In the genomic region with DNA sequence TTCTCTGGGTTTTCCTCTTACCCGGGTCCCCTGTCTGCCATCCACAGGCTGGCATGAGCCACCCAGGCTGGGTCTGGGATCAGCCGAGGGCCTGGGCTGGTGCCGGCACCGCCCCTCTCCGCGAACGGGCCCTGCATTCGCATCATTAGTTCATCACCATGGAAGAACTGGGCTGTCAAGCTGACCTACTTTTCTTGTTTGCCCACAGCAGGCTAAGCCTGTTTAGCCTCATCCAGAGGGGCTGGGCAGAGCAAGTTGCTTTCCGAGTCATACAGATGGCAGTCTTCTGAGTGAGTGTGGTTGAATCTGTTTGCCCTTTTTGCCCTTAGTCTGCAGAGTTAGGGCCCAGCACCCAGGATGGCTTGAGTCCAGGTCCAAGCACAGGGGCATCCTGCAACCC, we compare ENCODE assay signal across 14 cellular contexts.
DNase-seq lines count a peak whose midpoint lies in the region; ATAC-seq and TF ChIP-seq lines count a peak whose summit lies in the region.
"Had no signal": no experiment of that assay in that cellular context is flagged by ENCODE, and none has a peak within 500 bp of the region (broad histone marks: within the 10 kb centered on the region; RNA-seq: fewer than 3 reads in every experiment).

No MANE protein-coding gene starts in this region.

- H3K36me3 ChIP-seq in GM23338 (ENCODE audit: insufficient read depth), result no peaks in the 10 kb centered on the region

- H3K27ac ChIP-seq in GM23338 (ENCODE audit: low read depth), result no peak overlapping the region
- peak overlapping the region; percentile 47 for H3K27ac ChIP-seq in VCaP
- peak overlapping the region in 13 of 21 experiments; percentile 1 to 74 (median 37) for H3K27ac ChIP-seq in skin epidermis
- H3K27ac ChIP-seq: testis had no signal

- no peaks in the 10 kb centered on the region for H3K79me2 ChIP-seq in GM23338 (replicated peaks; ENCODE audit: insufficient read depth)

- peaks cover 17% of the 10 kb centered on the region for H3K27me3 Mint-ChIP-seq in GM23338 (ENCODE audit: insufficient read depth, low read depth, poor library complexity)

- TF ChIP-seq CTCF in GM23338 (conservative IDR thresholded peaks at IDR 0.05; ENCODE audit: low read depth in 2 of 2), result no peak
- no peak for TF ChIP-seq CTCF in VCaP (conservative IDR thresholded peaks at IDR 0.05)
- TF ChIP-seq CTCF in foreskin fibroblast (IDR thresholded peaks at IDR 0.05; ENCODE audit: low read depth, low read length), result no peak

- no peaks in the 10 kb centered on the region for H3K36me3 Mint-ChIP-seq in GM23338 (ENCODE audit: low read depth)

- H3K4me2 ChIP-seq in GM23338, result no peak overlapping the region

- DNase-seq in GM23338 (ENCODE audit: low spot score) (no peak), foreskin fibroblast (peak; percentile 29 to 59), mesenteric fat pad (ENCODE audit: low spot score) (no peak), HEK293T (ENCODE audit: extremely low spot score) (no peak), NCI-H2029 (lab: John Stamatoyannopoulos, UW) (no peak), NCI-H2196 treated with DMSO at 0.1 percent for 48 hours (lab: John Stamatoyannopoulos, UW; ENCODE audit: unreplicated experiment) (no peak)
- DNase-seq: dermis blood vessel endothelial cell, NCI-H2081, NCI-H82, testis had no signal

- no peaks in the 10 kb centered on the region for H4K20me1 ChIP-seq in GM23338 (replicated peaks; ENCODE audit: insufficient read depth)

- no peaks in the 10 kb centered on the region for H3F3A ChIP-seq in GM23338 (replicated peaks; ENCODE audit: low read depth)

- H2AFZ ChIP-seq in GM23338, result no peak overlapping the region

- POLR2A ChIA-PET in HEK293T (lab: Yijun Ruan, JAX), result interaction anchor here (1.2 kb wide), 1 partner anchor 114 kb away, joined by 3 read pairs; no protein-coding TSS in a partner anchor

- no peak overlapping the region for H3K27ac Mint-ChIP-seq in GM23338
- H3K27ac Mint-ChIP-seq: T-helper 2 cell treated with Interferon-gamma antibody and Interleukin-4, amounts not matched to agents 5 μg/mL and 100 μg/mL, for 36 hours had no signal

- peaks cover 48% of the 10 kb centered on the region for H3K4me1 Mint-ChIP-seq in GM23338

- 0 out of 2 replicates have a peak, but pooled peaks cover 11% of the 10 kb centered on the region for H3K9me2 ChIP-seq in GM23338 (ENCODE audit: insufficient read depth)

- H3K4me3 Mint-ChIP-seq in GM23338, result no peak overlapping the region
- H3K4me3 Mint-ChIP-seq: T-helper 2 cell treated with Interferon-gamma antibody and Interleukin-4, amounts not matched to agents 5 μg/mL and 100 μg/mL, for 36 hours had no signal

- peak; percentile 19; the same call in 2 of the 3 replicates for ATAC-seq in GM23338

- no peaks in the 10 kb centered on the region for H3K9me3 Mint-ChIP-seq in GM23338
- H3K9me3 Mint-ChIP-seq: T-helper 2 cell treated with Interferon-gamma antibody and Interleukin-4, amounts not matched to agents 5 μg/mL and 100 μg/mL, for 36 hours had no signal

- H3K27me3 ChIP-seq in GM23338 (ENCODE audit: insufficient read depth), result 0 out of 2 replicates have a peak, but pooled peaks cover 4% of the 10 kb centered on the region
- H3K27me3 ChIP-seq: testis had no signal

- H3K4me3 ChIP-seq in GM23338 (no peak overlapping the region), foreskin fibroblast (ENCODE audit: low read depth in 1 of 2, low read length in 2 of 2) (no peak overlapping the region), skin epidermis (no peak overlapping the region)
- H3K4me3 ChIP-seq: lung, testis had no signal

- CTCF ChIA-PET in HEK293T (lab: Yijun Ruan, JAX), result no interaction called here

- peaks cover 32% of the 10 kb centered on the region for H3K4me1 ChIP-seq in GM23338 (ENCODE audit: insufficient read depth)

TF ChIP-seq in GM23338, 12 proteins besides CTCF, POLR2A, EP300 and RAD21 (continues in another document):
- TF ChIP-seq EZH2 (IDR thresholded peaks at IDR 0.05; ENCODE audit: low read depth, unreplicated experiment), result no peak
- TF ChIP-seq STAT1 (IDR thresholded peaks at IDR 0.05; ENCODE audit: unreplicated experiment), result no peak
- TF ChIP-seq, protein P1, sequence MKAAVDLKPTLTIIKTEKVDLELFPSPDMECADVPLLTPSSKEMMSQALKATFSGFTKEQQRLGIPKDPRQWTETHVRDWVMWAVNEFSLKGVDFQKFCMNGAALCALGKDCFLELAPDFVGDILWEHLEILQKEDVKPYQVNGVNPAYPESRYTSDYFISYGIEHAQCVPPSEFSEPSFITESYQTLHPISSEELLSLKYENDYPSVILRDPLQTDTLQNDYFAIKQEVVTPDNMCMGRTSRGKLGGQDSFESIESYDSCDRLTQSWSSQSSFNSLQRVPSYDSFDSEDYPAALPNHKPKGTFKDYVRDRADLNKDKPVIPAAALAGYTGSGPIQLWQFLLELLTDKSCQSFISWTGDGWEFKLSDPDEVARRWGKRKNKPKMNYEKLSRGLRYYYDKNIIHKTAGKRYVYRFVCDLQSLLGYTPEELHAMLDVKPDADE (IDR thresholded peaks at IDR 0.05), result no peak
- TF ChIP-seq ZNF331 (CRISPR knock-in tag; IDR thresholded peaks at IDR 0.05; ENCODE audit: low read depth), result no peak
- no peak for TF ChIP-seq ZNF114 (CRISPR knock-in tag; IDR thresholded peaks at IDR 0.05)
- no peak for TF ChIP-seq JUNB (IDR thresholded peaks at IDR 0.05; ENCODE audit: unreplicated experiment)
- no peak for TF ChIP-seq EZH2phosphoT487 (IDR thresholded peaks at IDR 0.05; ENCODE audit: unreplicated experiment)
- TF ChIP-seq CREB1 (CRISPR knock-in tag; IDR thresholded peaks at IDR 0.05; ENCODE audit: low read depth), result no peak
- TF ChIP-seq POLR2AphosphoS5 (IDR thresholded peaks at IDR 0.05; ENCODE audit: low read depth), result no peak

TF ChIP-seq in HEK293T, 16 proteins besides CTCF, POLR2A, EP300 and RAD21:
- TF ChIP-seq BHLHE40 (IDR thresholded peaks at IDR 0.05; ENCODE audit: borderline replicate concordance) (no peak), SUZ12 (IDR thresholded peaks at IDR 0.05) (no peak), FOXA1 (IDR thresholded peaks at IDR 0.05) (no peak), ARNT (IDR thresholded peaks at IDR 0.05) (no peak), FOXK2 (IDR thresholded peaks at IDR 0.05) (no peak), NFRKB (IDR thresholded peaks at IDR 0.05) (no peak), LEF1 (IDR thresholded peaks at IDR 0.05; ENCODE audit: borderline replicate concordance) (no peak), TARDBP (IDR thresholded peaks at IDR 0.05) (no peak), ELF4 (IDR thresholded peaks at IDR 0.05) (no peak), SP1 (IDR thresholded peaks at IDR 0.05) (no peak), FOXM1 (IDR thresholded peaks at IDR 0.05; ENCODE audit: borderline replicate concordance) (no peak), ZNF384 (IDR thresholded peaks at IDR 0.05) (no peak), HDGF (IDR thresholded peaks at IDR 0.05; ENCODE audit: borderline replicate concordance) (no peak)
- TF ChIP-seq, protein P2, sequence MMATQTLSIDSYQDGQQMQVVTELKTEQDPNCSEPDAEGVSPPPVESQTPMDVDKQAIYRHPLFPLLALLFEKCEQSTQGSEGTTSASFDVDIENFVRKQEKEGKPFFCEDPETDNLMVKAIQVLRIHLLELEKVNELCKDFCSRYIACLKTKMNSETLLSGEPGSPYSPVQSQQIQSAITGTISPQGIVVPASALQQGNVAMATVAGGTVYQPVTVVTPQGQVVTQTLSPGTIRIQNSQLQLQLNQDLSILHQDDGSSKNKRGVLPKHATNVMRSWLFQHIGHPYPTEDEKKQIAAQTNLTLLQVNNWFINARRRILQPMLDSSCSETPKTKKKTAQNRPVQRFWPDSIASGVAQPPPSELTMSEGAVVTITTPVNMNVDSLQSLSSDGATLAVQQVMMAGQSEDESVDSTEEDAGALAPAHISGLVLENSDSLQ (IDR thresholded peaks at IDR 0.05), result no peak

Comparison
In these comparisons a context has a peak if more than half of its experiments do, and no peak if none do; other contexts are left out.
1. DNase-seq: peak in foreskin fibroblast (2 of 2); none in GM23338 (single experiment), mesenteric fat pad (single experiment), HEK293T (single experiment), NCI-H2029 (single experiment) and NCI-H2196 treated with DMSO at 0.1 percent for 48 hours (single experiment).